ENCODE assay signal across 17 cellular contexts in the genomic region with DNA sequence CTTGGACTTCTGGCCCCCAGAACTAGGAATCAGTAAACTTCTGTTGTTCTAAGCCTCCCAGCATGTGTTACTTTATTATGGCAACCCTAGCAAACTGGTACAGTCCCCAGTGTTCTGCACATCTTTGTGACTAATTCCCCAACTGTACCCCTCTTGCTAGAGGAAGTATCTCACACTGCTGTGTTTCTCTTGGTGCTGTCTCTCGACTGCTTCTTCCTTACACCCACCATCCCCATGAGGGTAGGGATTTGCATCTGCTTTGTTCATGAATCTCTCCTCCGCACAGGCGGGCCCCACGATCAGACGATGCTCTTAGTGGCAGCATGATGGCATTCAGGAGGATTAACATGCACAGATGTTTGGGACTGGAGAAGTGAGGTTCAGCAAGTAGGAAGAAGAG. TPM values are rescaled to one million over a fixed set of nuclear protein-coding genes. Genes with fewer than 3 reads are reported as not detected.
DNase-seq lines count a peak whose midpoint lies in the region; ATAC-seq and TF ChIP-seq lines count a peak whose summit lies in the region.
"Had no signal": no experiment of that assay in that cellular context is flagged by ENCODE, and none has a peak within 500 bp of the region (broad histone marks: within the 10 kb centered on the region; RNA-seq: fewer than 3 reads in every experiment).

No MANE protein-coding gene starts in this region.

- no peak overlapping the region for H3K4me3 Mint-ChIP-seq in activated naive CD4-positive, alpha-beta T cell treated with anti-CD3 and anti-CD28 coated beads for 36 hours
- no peak overlapping the region for H3K4me3 Mint-ChIP-seq in stimulated activated effector memory CD8-positive, alpha-beta T cell treated with anti-CD3 and anti-CD28 coated beads, Interleukin-12 subunit alpha, Interleukin-12 subunit beta, amount 100 ng/mL, for 72 hours
- H3K4me3 Mint-ChIP-seq: effector memory CD8-positive, alpha-beta T cell had no signal

- ATAC-seq in GM21619 (IDR thresholded peaks at IDR 0.05; ENCODE audit: unreplicated experiment): peak; percentile 78
- ATAC-seq in HG03469 (IDR thresholded peaks at IDR 0.05; ENCODE audit: unreplicated experiment): peak; percentile 76
- peak; percentile 67 for ATAC-seq in stimulated activated effector memory CD8-positive, alpha-beta T cell treated with anti-CD3 and anti-CD28 coated beads, Interleukin-12 subunit alpha, Interleukin-12 subunit beta, amount 100 ng/mL, for 72 hours
- ATAC-seq in GM18505 (IDR thresholded peaks at IDR 0.05; ENCODE audit: unreplicated experiment): no peak
- ATAC-seq in HG02798 (IDR thresholded peaks at IDR 0.05; ENCODE audit: poor library complexity, unreplicated experiment): no peak
- ATAC-seq: effector memory CD8-positive, alpha-beta T cell; Panc1 had no signal

- H3K36me3 Mint-ChIP-seq in activated naive CD4-positive, alpha-beta T cell treated with anti-CD3 and anti-CD28 coated beads for 36 hours (ENCODE audit: low read depth): no peaks in the 10 kb centered on the region
- no peaks in the 10 kb centered on the region for H3K36me3 Mint-ChIP-seq in stimulated activated effector memory CD8-positive, alpha-beta T cell treated with anti-CD3 and anti-CD28 coated beads, Interleukin-12 subunit alpha, Interleukin-12 subunit beta, amount 100 ng/mL, for 72 hours

- CTCF ChIA-PET in activated naive CD4-positive, alpha-beta T cell treated with anti-CD3 and anti-CD28 coated beads for 36 hours (lab: Charles Lee): no interaction called here

- no peak overlapping the region for H3K27ac Mint-ChIP-seq in activated naive CD4-positive, alpha-beta T cell treated with anti-CD3 and anti-CD28 coated beads for 36 hours
- H3K27ac Mint-ChIP-seq in stimulated activated effector memory CD8-positive, alpha-beta T cell treated with anti-CD3 and anti-CD28 coated beads, Interleukin-12 subunit alpha, Interleukin-12 subunit beta, amount 100 ng/mL, for 72 hours: no peak overlapping the region
- H3K27ac Mint-ChIP-seq: effector memory CD8-positive, alpha-beta T cell had no signal

- peaks cover 9% of the 10 kb centered on the region for H3K4me1 Mint-ChIP-seq in activated naive CD4-positive, alpha-beta T cell treated with anti-CD3 and anti-CD28 coated beads for 36 hours (ENCODE audit: low read depth)
- H3K4me1 Mint-ChIP-seq in stimulated activated effector memory CD8-positive, alpha-beta T cell treated with anti-CD3 and anti-CD28 coated beads, Interleukin-12 subunit alpha, Interleukin-12 subunit beta, amount 100 ng/mL, for 72 hours: peaks cover 21% of the 10 kb centered on the region

- DNase-seq in activated naive CD4-positive, alpha-beta T cell treated with anti-CD3 and anti-CD28 coated beads for 36 hours: peak; percentile 12
- DNase-seq in activated naive CD4-positive, alpha-beta T cell (lab: John Stamatoyannopoulos, UW): no peak
- peak in 1 of 2 donors; percentile 59 for DNase-seq in stimulated activated effector memory CD8-positive, alpha-beta T cell treated with anti-CD3 and anti-CD28 coated beads, Interleukin-12 subunit alpha, Interleukin-12 subunit beta, amount 100 ng/mL, for 72 hours (ENCODE audit: low spot score in 2 of 2)
- no peak for DNase-seq in SIG-M5 (lab: John Stamatoyannopoulos, UW)
- DNase-seq: activated CD4-positive, CD25-positive, alpha-beta regulatory T cell treated with anti-CD3 and anti-CD28 coated beads, Interleukin-2, amount 50 U/mL, for 72 hours; cerebellar nuclear complex; effector memory CD8-positive, alpha-beta T cell; occipital lobe; SK-N-SH; stimulated activated CD4-positive, alpha-beta T cell treated with anti-CD3 and anti-CD28 coated beads, Interleukin-12 subunit alpha, Interleukin-12 subunit beta, amount 100 ng/mL, for 4 hours; T-helper 9 cell; upper lobe of left lung had no signal

- no peaks in the 10 kb centered on the region for H3K9me3 Mint-ChIP-seq in activated naive CD4-positive, alpha-beta T cell treated with anti-CD3 and anti-CD28 coated beads for 36 hours
- H3K9me3 Mint-ChIP-seq in stimulated activated effector memory CD8-positive, alpha-beta T cell treated with anti-CD3 and anti-CD28 coated beads, Interleukin-12 subunit alpha, Interleukin-12 subunit beta, amount 100 ng/mL, for 72 hours: no peaks in the 10 kb centered on the region
- H3K9me3 Mint-ChIP-seq: effector memory CD8-positive, alpha-beta T cell had no signal

- intact Hi-C loops in activated naive CD4-positive, alpha-beta T cell treated with anti-CD3 and anti-CD28 coated beads for 36 hours (cut with micrococcal nuclease): no loop called here

- no peak for TF ChIP-seq POLR2A in GM18505 (IDR thresholded peaks at IDR 0.05; ENCODE audit: borderline replicate concordance, extremely low read depth, insufficient read depth, insufficient read length)

- H3K27me3 Mint-ChIP-seq in activated naive CD4-positive, alpha-beta T cell treated with anti-CD3 and anti-CD28 coated beads for 36 hours (ENCODE audit: low read depth): peaks cover 3% of the 10 kb centered on the region

RNA-seq across cellular contexts. Expression of gene CLIC6, which starts 46.7 kb away (rescaled TPM):
- under 1 TPM; 0.10 to 0.12 TPM for total RNA-seq in activated naive CD4-positive, alpha-beta T cell treated with anti-CD3 and anti-CD28 coated beads for 36 hours

Comparison
In these comparisons a context has a peak if more than half of its experiments do, and no peak if none do; other contexts are left out.
1. ATAC-seq: peak in GM21619 (single experiment), HG03469 (single experiment) and stimulated activated effector memory CD8-positive, alpha-beta T cell treated with anti-CD3 and anti-CD28 coated beads, Interleukin-12 subunit alpha, Interleukin-12 subunit beta, amount 100 ng/mL, for 72 hours (single experiment); none in GM18505 (single experiment) and HG02798 (single experiment).